In genomic region chr10:133481086-133481643, GRCh38 we compare ENCODE assay signal across 1 cellular context.
TF ChIP-seq lines count a peak whose summit lies in the region.

No MANE protein-coding gene starts in this region.

TF ChIP-seq in K562, 482 proteins besides CTCF, POLR2A, EP300 and RAD21:
- no peak for TF ChIP-seq MXD1 (CRISPR knock-in tag; IDR thresholded peaks at IDR 0.05; ENCODE audit: borderline replicate concordance, poor library complexity, severe bottlenecking)
- TF ChIP-seq CREB3L1 (IDR thresholded peaks at IDR 0.05; ENCODE audit: borderline replicate concordance, low read depth) = no peak
- no peak for TF ChIP-seq ZNF583 (CRISPR knock-in tag; IDR thresholded peaks at IDR 0.05)
TF ChIP-seq in K562: peak in this region for 0.
